Comparison of ENCODE assay signal across 8 cellular contexts in genomic region chr11:94325681-94326080, GRCh38.
DNase-seq lines count a peak whose midpoint lies in the region; ATAC-seq and TF ChIP-seq lines count a peak whose summit lies in the region.

No MANE protein-coding gene starts in this region.

- ATAC-seq in GM18511 (IDR thresholded peaks at IDR 0.05; ENCODE audit: unreplicated experiment) (peak; percentile 89), HG03039 (IDR thresholded peaks at IDR 0.05; ENCODE audit: unreplicated experiment) (peak; percentile 84)

- peak; percentile 51 for TF ChIP-seq CTCF in retinal pigment epithelial cell (conservative IDR thresholded peaks at IDR 0.05; ENCODE audit: low read depth, low read length)

- DNase-seq in AG08395 (ENCODE audit: low spot score) (peak; percentile 17), RPMI8226 (peak; percentile 21), cerebellar cortex (ENCODE audit: low spot score) (peak; percentile 25), retinal pigment epithelial cell (ENCODE audit: low read depth) (no peak), kidney glomerular epithelial cell (lab: John Stamatoyannopoulos, UW) (no peak), NCI-H524 (lab: John Stamatoyannopoulos, UW) (no peak)

- H3K4me3 ChIP-seq in retinal pigment epithelial cell (ENCODE audit: low read length) = no peak overlapping the region

Comparison
In these comparisons a context has a peak if more than half of its experiments do, and no peak if none do; other contexts are left out.
1. DNase-seq: peak in AG08395 (single experiment), RPMI8226 (single experiment) and cerebellar cortex (single experiment); none in retinal pigment epithelial cell (single experiment), kidney glomerular epithelial cell (single experiment) and NCI-H524 (0 of 2).